8 cellular contexts compared by ENCODE assay signal in the genomic region with DNA sequence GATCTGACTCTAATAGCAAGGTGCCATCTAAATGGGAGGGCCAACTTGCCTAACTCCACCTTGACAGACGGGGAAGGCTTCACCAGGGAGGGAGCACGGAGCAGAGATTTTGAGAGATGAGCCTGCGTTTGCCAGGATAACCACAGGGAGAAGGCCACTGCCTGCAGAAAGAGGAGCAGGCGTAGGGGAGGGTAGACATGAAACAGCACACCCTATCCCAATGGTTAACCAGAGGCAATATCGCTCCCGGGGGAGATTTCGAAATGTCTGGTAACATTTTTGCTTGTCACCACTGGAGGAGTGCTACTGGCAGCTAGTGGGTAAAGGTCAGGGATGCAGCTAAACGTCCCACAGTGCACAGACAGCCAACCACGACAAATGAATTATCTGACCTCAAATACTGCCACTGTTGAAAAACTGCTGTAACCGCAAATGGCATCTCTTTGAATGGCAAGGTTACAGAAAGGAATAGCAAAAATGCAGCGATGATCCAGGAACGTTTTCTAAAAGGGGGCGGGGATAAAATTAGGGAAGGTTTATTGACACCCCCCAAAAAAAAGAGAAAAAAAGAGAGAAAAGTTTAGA.
DNase-seq lines count a peak whose midpoint lies in the region; ATAC-seq and TF ChIP-seq lines count a peak whose summit lies in the region.

No MANE protein-coding gene starts in this region.

- H3K27ac Mint-ChIP-seq in IgD-negative memory B cell: peak overlapping the region; percentile 90 to 98 (median 97)
- peak overlapping the region; percentile 99 for H3K27ac Mint-ChIP-seq in activated B cell treated with CpG ODN at 0.5 μM for 24 hours

- WGBS in psoas muscle, 3 donors: 21 to 37% (median 22%) methylated on average over 13 of the region's 13 CpGs

- TF ChIP-seq CTCF in GM12874 (IDR thresholded peaks at IDR 0.05; ENCODE audit: insufficient read depth, low read depth, low read length): peak; percentile 7; the same call in 1 of the 2 replicates
- no peak for TF ChIP-seq CTCF in activated B cell treated with CpG ODN at 0.5 μM for 24 hours (IDR thresholded peaks at IDR 0.05)
- TF ChIP-seq CTCF in foreskin keratinocyte (conservative IDR thresholded peaks at IDR 0.05): peak; percentile 33
- TF ChIP-seq CTCF in psoas muscle (IDR thresholded peaks at IDR 0.05): no peak

- peaks cover 13 to 24% (median 22%) of the 10 kb centered on the region in 3 donors for H3K4me1 Mint-ChIP-seq in IgD-negative memory B cell
- peaks cover 42% of the 10 kb centered on the region for H3K4me1 Mint-ChIP-seq in activated B cell treated with CpG ODN at 0.5 μM for 24 hours

- CTCF ChIA-PET in activated B cell treated with CpG ODN at 0.5 μM for 24 hours (lab: Charles Lee): interaction anchor here (0.6 to 4.9 kb wide), 26 partner anchors 13 to 607 kb away, joined by 3 to 84 read pairs (median 5); a partner anchor contains a TSS

- intact Hi-C loops in activated B cell treated with CpG ODN at 0.5 μM for 24 hours (cut with micrococcal nuclease) (loop anchor here (1.0 to 5.0 kb wide), 9 partner anchors 18 to 1029 kb away; a partner anchor contains a TSS), psoas muscle (cut with DNase I) (loop anchor here in 1 of 2 donors (5.0 to 10.0 kb wide), 4 partner anchors 183 to 755 kb away; no protein-coding TSS in a partner anchor)

- H3K9me3 Mint-ChIP-seq in IgD-negative memory B cell (peaks cover 0 to 5% (median 3%) of the 10 kb centered on the region in 3 donors), activated B cell treated with CpG ODN at 0.5 μM for 24 hours (peaks cover 5% of the 10 kb centered on the region)

- H3K27me3 ChIP-seq in foreskin keratinocyte (no peaks in the 10 kb centered on the region), psoas muscle (ENCODE audit: insufficient read depth in 3 of 3, low read length in 2 of 3) (no peaks in the 10 kb centered on the region)

- H3K36me3 ChIP-seq in psoas muscle (ENCODE audit: insufficient read depth in 1 of 2, low read depth in 1 of 2): no peaks in the 10 kb centered on the region

- H3K36me3 Mint-ChIP-seq in IgD-negative memory B cell (no peaks in the 10 kb centered on the region), activated B cell treated with CpG ODN at 0.5 μM for 24 hours (ENCODE audit: low read depth) (peaks cover 11% of the 10 kb centered on the region)

- H3K27me3 Mint-ChIP-seq in IgD-negative memory B cell (no peaks in the 10 kb centered on the region), activated B cell treated with CpG ODN at 0.5 μM for 24 hours (no peaks in the 10 kb centered on the region)

- peaks cover 8% of the 10 kb centered on the region for H3K4me1 ChIP-seq in foreskin keratinocyte
- peaks cover 6% of the 10 kb centered on the region for H3K4me1 ChIP-seq in psoas muscle

- POLR2A ChIA-PET in activated B cell treated with CpG ODN at 0.5 μM for 24 hours (lab: Charles Lee): interaction anchor here (0.6 to 3.9 kb wide), 25 partner anchors 13 to 564 kb away, joined by 3 to 105 read pairs (median 6); a partner anchor contains a TSS

- peak overlapping the region; percentile 76 to 93 (median 84) for H3K4me3 Mint-ChIP-seq in IgD-negative memory B cell
- H3K4me3 Mint-ChIP-seq in activated B cell treated with CpG ODN at 0.5 μM for 24 hours: peak overlapping the region; percentile 82

- ATAC-seq in GM21717 (IDR thresholded peaks at IDR 0.05; ENCODE audit: unreplicated experiment) (peak; percentile 82), activated B cell treated with CpG ODN at 0.5 μM for 24 hours (ENCODE audit: low read depth) (peak; percentile 82), foreskin keratinocyte (peak; percentile 57), psoas muscle (peak; percentile 44 to 94 (median 85))

- peaks cover 5% of the 10 kb centered on the region for H3K9me3 ChIP-seq in psoas muscle

- peak overlapping the region; percentile 41 for H3K4me3 ChIP-seq in psoas muscle

- DNase-seq in activated B cell treated with CpG ODN at 0.5 μM for 24 hours (peak; percentile 48), foreskin keratinocyte (peak in 1 of 2 donors; percentile 50), psoas muscle (peak in 1 of 2 donors; percentile 16), KG1 (lab: John Stamatoyannopoulos, UW) (no peak)
- no peak for DNase-seq in stimulated activated naive CD4-positive, alpha-beta T cell treated with Interleukin-2 at 50 U/mL for 16 hours (lab: John Stamatoyannopoulos, UW)

- H3K27ac ChIP-seq in foreskin keratinocyte (peak overlapping the region; percentile 47), psoas muscle (no peak overlapping the region)

Comparison
In these comparisons a context has a peak if more than half of its experiments do, and no peak if none do; other contexts are left out.
1. CTCF ChIP-seq: peak in GM12874 (single experiment) and foreskin keratinocyte (single experiment); none in activated B cell treated with CpG ODN at 0.5 μM for 24 hours (single experiment) and psoas muscle (single experiment).
2. Peak in every context shown above with its lines, with median percentiles within 50 percentile points of each other: ATAC-seq.